In genomic region chr7:91266067-91266930, GRCh38 we compare ENCODE assay signal across 8 cellular contexts. TPM values are rescaled to one million over a fixed set of nuclear protein-coding genes. Genes with fewer than 3 reads are reported as not detected.
DNase-seq lines count a peak whose midpoint lies in the region; ATAC-seq and TF ChIP-seq lines count a peak whose summit lies in the region.

No MANE protein-coding gene starts in this region.

- H3K18ac ChIP-seq in H9 (ENCODE audit: insufficient read length, low read depth, low read length) = no peak overlapping the region

- no peaks in the 10 kb centered on the region for H3K79me1 ChIP-seq in H9 (ENCODE audit: insufficient read depth, low read depth, low read length, poor library complexity, severe bottlenecking)

- no peak overlapping the region for H3T11ph ChIP-seq in H9 (ENCODE audit: low read length)

- H4K8ac ChIP-seq in H9 (replicated peaks; ENCODE audit: insufficient read length, low read depth, low read length) = no peak overlapping the region

- no peak overlapping the region for H3K4ac ChIP-seq in H9 (ENCODE audit: low read depth, low read length)

- H3K4me3 Mint-ChIP-seq in H9 = peak overlapping the region; percentile 72 to 88

- no peak overlapping the region for H3K27ac Mint-ChIP-seq in H9

- H3K23ac ChIP-seq in H9 (ENCODE audit: insufficient read length, low read depth, low read length) = no peak overlapping the region

- TF ChIP-seq CTCF in H9 (conservative IDR thresholded peaks at IDR 0.05) = no peak
- no peak for TF ChIP-seq CTCF in astrocyte of the cerebellum (IDR thresholded peaks at IDR 0.05; ENCODE audit: low read depth, low read length, missing control alignments)
- TF ChIP-seq CTCF in smooth muscle cell (IDR thresholded peaks at IDR 0.05; ENCODE audit: borderline replicate concordance, insufficient read depth, poor library complexity, severe bottlenecking) = no peak

- H3K27me3 Mint-ChIP-seq in H9 (ENCODE audit: low read depth) = peaks cover 87% of the 10 kb centered on the region

- H3K4me1 Mint-ChIP-seq in H9 = peaks cover 27 to 37% of the 10 kb centered on the region in 2 experiments

- WGBS in H9 (ENCODE audit: extremely low coverage, insufficient read length, low lambda C conversion rate) = no CpG with 5 or more reads among the region's 58 CpGs
- WGBS in smooth muscle cell (ENCODE audit: low lambda C conversion rate) = 19% methylated on average over 48 of the region's 58 CpGs

- no peaks in the 10 kb centered on the region for H3F3A ChIP-seq in smooth muscle cell (ENCODE audit: low read depth)

- H3K4me3 ChIP-seq in astrocyte of the cerebellum (ENCODE audit: low read depth, low read length) (peak overlapping the region; percentile 59), iPS-20b (ENCODE audit: low read length) (peak overlapping the region; percentile 78), smooth muscle cell (peak overlapping the region; percentile 95)

- no peaks in the 10 kb centered on the region for H3K9me3 Mint-ChIP-seq in H9

- no peak overlapping the region for H2BK20ac ChIP-seq in H9 (ENCODE audit: low read depth, low read length, poor library complexity, severe bottlenecking)

- H4K91ac ChIP-seq in H9 (ENCODE audit: insufficient read length, low read depth, low read length) = no peak overlapping the region

- no peaks in the 10 kb centered on the region for H3K9me3 ChIP-seq in H9 (ENCODE audit: control insufficient read depth, low read depth, low read length)
- peaks cover 5% of the 10 kb centered on the region for H3K9me3 ChIP-seq in iPS-20b (ENCODE audit: insufficient read depth, low read depth, low read length)
- no peaks in the 10 kb centered on the region for H3K9me3 ChIP-seq in smooth muscle cell (replicated peaks; ENCODE audit: low read depth)

- H3K36me3 ChIP-seq in iPS-20b (ENCODE audit: insufficient read depth, low read depth, low read length) = no peaks in the 10 kb centered on the region
- H3K36me3 ChIP-seq in smooth muscle cell (ENCODE audit: low read depth) = no peaks in the 10 kb centered on the region

- peaks cover 26% of the 10 kb centered on the region for H3K23me2 ChIP-seq in H9 (ENCODE audit: insufficient read length, low read depth, low read length, poor library complexity, severe bottlenecking)

- in situ Hi-C loops in astrocyte of the cerebellum (cut with HindIII; ENCODE audit: low sequenced_read_pairs) = no loop called here

- H4K5ac ChIP-seq in H9 (ENCODE audit: insufficient read length, low read depth, low read length) = no peak overlapping the region

- no peak overlapping the region for H2BK120ac ChIP-seq in H9 (ENCODE audit: low read depth, low read length, poor library complexity, severe bottlenecking)

- H3K27me3 ChIP-seq in H9 (ENCODE audit: insufficient read depth, low read length) (peaks cover 56% of the 10 kb centered on the region), iPS-20b (ENCODE audit: insufficient read depth, low read length) (peaks cover 83% of the 10 kb centered on the region), smooth muscle cell (ENCODE audit: low read depth) (peaks cover 2% of the 10 kb centered on the region)

- H3K4me2 ChIP-seq in H9 (ENCODE audit: insufficient read depth, insufficient read length, low read length) (peak overlapping the region; percentile 74), smooth muscle cell (peak overlapping the region; percentile 92)

- peak; percentile 43 for DNase-seq in H9
- no peak for DNase-seq in astrocyte of the cerebellum (ENCODE audit: low read depth)
- no peak for DNase-seq in smooth muscle cell (lab: John Stamatoyannopoulos, UW; ENCODE audit: unreplicated experiment)
- DNase-seq in D341Med (ENCODE audit: low spot score) = no peak
- DNase-seq in NCI-H524 (lab: John Stamatoyannopoulos, UW) = no peak
- no peak for DNase-seq in activated CD4-positive, CD25-positive, alpha-beta regulatory T cell (lab: John Stamatoyannopoulos, UW)

- H2AFZ ChIP-seq in H9 (ENCODE audit: low read length) (no peak overlapping the region), smooth muscle cell (ENCODE audit: low read depth) (no peak overlapping the region)

- no peak for ATAC-seq in GM21526 (IDR thresholded peaks at IDR 0.05; ENCODE audit: low FRiP score, unreplicated experiment)

- H3K36me3 Mint-ChIP-seq in H9 (ENCODE audit: insufficient read depth in 1 of 3, low read depth in 3 of 3) = no peaks in the 10 kb centered on the region

- no peak overlapping the region for H2BK5ac ChIP-seq in H9 (ENCODE audit: insufficient read length, low read length)

- H3K9ac ChIP-seq in H9 (ENCODE audit: extremely low read depth, insufficient read length, low read length) (no peak overlapping the region), iPS-20b (ENCODE audit: low read depth, low read length) (no peak overlapping the region), smooth muscle cell (ENCODE audit: low read depth) (peak overlapping the region; percentile 95)

- H3K14ac ChIP-seq in H9 (ENCODE audit: insufficient read depth, low read length) = no peak overlapping the region

- no peak overlapping the region for H2BK15ac ChIP-seq in H9 (ENCODE audit: low read depth, low read length)

- H3K27ac ChIP-seq in H9 (ENCODE audit: insufficient read length, low read depth, low read length) = no peak overlapping the region
- H3K27ac ChIP-seq in iPS-20b (ENCODE audit: low read length) = no peak overlapping the region
- peak overlapping the region; percentile 89 for H3K27ac ChIP-seq in smooth muscle cell (ENCODE audit: low read depth)

- H3K79me2 ChIP-seq in H9 (ENCODE audit: insufficient read depth, low read length) (no peaks in the 10 kb centered on the region), smooth muscle cell (ENCODE audit: low read depth) (peaks cover 49% of the 10 kb centered on the region)

- no peak overlapping the region for H2AK5ac ChIP-seq in H9 (ENCODE audit: insufficient read length, low read length)

- H3K4me1 ChIP-seq in H9 (ENCODE audit: insufficient read depth, low read length) (no peaks in the 10 kb centered on the region), iPS-20b (ENCODE audit: insufficient read depth, low read length) (peaks cover 11% of the 10 kb centered on the region), smooth muscle cell (ENCODE audit: low read depth) (peaks cover 19% of the 10 kb centered on the region)

- peaks cover 2% of the 10 kb centered on the region for H4K20me1 ChIP-seq in H9 (ENCODE audit: control insufficient read depth, insufficient read depth, insufficient read length)
- peaks cover 31% of the 10 kb centered on the region for H4K20me1 ChIP-seq in smooth muscle cell (ENCODE audit: low read depth)

- H3K56ac ChIP-seq in H9 (ENCODE audit: insufficient read length, low read depth, low read length) = no peak overlapping the region

- no peak overlapping the region for H2BK12ac ChIP-seq in H9 (ENCODE audit: insufficient read length, low read depth, low read length)

RNA-seq across cellular contexts. Expression of gene FZD1, which starts 2.1 kb away (rescaled TPM):
- total RNA-seq in H9 (2021) (0.61 TPM in 2 replicates), smooth muscle cell (32.4 and 42.1 TPM in 2 replicates)
- 25.3 and 36.2 TPM in 2 replicates for polyA plus RNA-seq in smooth muscle cell

Comparison
In these comparisons a context has a peak if more than half of its experiments do, and no peak if none do; other contexts are left out.
1. RNA of gene FZD1, which starts 2.1 kb away (total RNA-seq): 32.4 to 42.1 TPM in smooth muscle cell; 0.61 TPM in H9; every median in the first group is over 10 times any median in the second.
2. Peak in every context shown above with its lines, with median percentiles within 50 percentile points of each other: H3K4me3 ChIP-seq.